21 cellular contexts compared by ENCODE assay signal in the genomic region with DNA sequence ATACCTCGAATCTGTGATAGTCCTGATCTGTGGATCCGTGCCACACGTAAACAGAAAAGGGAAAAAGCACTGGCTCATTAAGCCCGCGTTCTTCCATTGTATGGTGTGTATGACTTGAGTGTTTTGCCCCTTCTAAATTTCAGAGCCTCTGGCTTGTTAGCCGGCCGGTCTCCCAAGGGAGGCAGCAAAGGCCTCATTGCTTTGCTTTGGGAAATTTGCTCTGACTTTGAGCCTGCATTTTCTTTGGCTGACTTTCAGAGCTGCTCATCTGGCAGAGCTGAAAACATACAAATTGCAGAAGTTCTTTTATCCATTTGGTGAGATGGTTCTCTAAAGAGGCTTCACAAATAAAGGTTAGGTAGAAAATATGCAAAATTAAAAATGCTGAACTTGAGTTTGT.
A peak's percentile ranks its signal among the peaks of the same experiment; 100 is the strongest.
DNase-seq lines count a peak whose midpoint lies in the region; ATAC-seq and TF ChIP-seq lines count a peak whose summit lies in the region.
"Had no signal": no experiment of that assay in that cellular context is flagged by ENCODE, and none has a peak within 500 bp of the region (broad histone marks: within the 10 kb centered on the region; RNA-seq: fewer than 3 reads in every experiment).

No MANE protein-coding gene starts in this region.

- H3K27me3 ChIP-seq in A673 (replicated peaks; ENCODE audit: insufficient read depth, low read depth, low read length, poor library complexity) (no peaks in the 10 kb centered on the region), left lung (no peaks in the 10 kb centered on the region)
- H3K27me3 ChIP-seq: dorsolateral prefrontal cortex, foreskin keratinocyte, tibial nerve had no signal

- no peak overlapping the region for H3K27ac ChIP-seq in A673 (ENCODE audit: low read depth, low read length, poor library complexity, severe bottlenecking)
- H3K27ac ChIP-seq in left lung: peak overlapping the region in 1 of 2 donors; percentile 16
- H3K27ac ChIP-seq: dorsolateral prefrontal cortex, foreskin keratinocyte had no signal

- H3K27ac Mint-ChIP-seq in nephron: peak overlapping the region; percentile 87 to 93 (median 88)
- no peak overlapping the region for H3K27ac Mint-ChIP-seq in T-helper 2 cell treated with Interferon-gamma antibody and Interleukin-4, amounts not matched to agents 5 μg/mL and 100 μg/mL, for 36 hours

- POLR2A ChIA-PET in A673 (lab: Charles Lee; ENCODE audit: low non-redundant PET): no interaction called here

- TF ChIP-seq CTCF in A673 (conservative IDR thresholded peaks at IDR 0.05; ENCODE audit: low read depth, low read length) (no peak), fibroblast of the aortic adventitia (IDR thresholded peaks at IDR 0.05; ENCODE audit: insufficient read depth, low read length) (peak; percentile 11), nephron (IDR thresholded peaks at IDR 0.05; ENCODE audit: unreplicated experiment in 3 of 3) (no peak), left lung (IDR thresholded peaks at IDR 0.05) (no peak)

- DNase-seq in A673 (ENCODE audit: low spot score): peak; percentile 12
- peak; percentile 56 for DNase-seq in LHCN-M2 (ENCODE audit: low read depth)
- peak; percentile 78 for DNase-seq in fibroblast of the aortic adventitia (ENCODE audit: low read depth)
- DNase-seq in left lung: no peak
- no peak for DNase-seq in NCI-H1930 (lab: John Stamatoyannopoulos, UW)
- no peak for DNase-seq in T-helper 2 cell treated with Interferon-gamma antibody and Interleukin-4, amounts not matched to agents 5 μg/mL and 100 μg/mL, for 36 hours (ENCODE audit: low spot score)
- DNase-seq: activated effector memory CD4-positive, alpha-beta T cell treated with Interleukin-2 at 50 U/mL for 16 hours; aorta; dorsolateral prefrontal cortex; foreskin keratinocyte; mucosa of descending colon; NCI-H1694 treated with DMSO at 0.1 percent for 48 hours; NCI-H524 treated with DMSO at 0.1 percent for 48 hours; OCI-M1; posterior cingulate gyrus; stimulated activated CD4-positive, alpha-beta T cell treated with anti-CD3 and anti-CD28 coated beads, Interleukin-2, amount 100 ng/mL, for 48 hours; stimulated activated CD8-positive, alpha-beta memory T cell treated with anti-CD3 and anti-CD28 coated beads, Interleukin-4, amount 100 ng/mL, for 48 hours; SW 1271 had no signal

- no peaks in the 10 kb centered on the region for H3K27me3 Mint-ChIP-seq in nephron (ENCODE audit: low read depth)
- H3K27me3 Mint-ChIP-seq in T-helper 2 cell treated with Interferon-gamma antibody and Interleukin-4, amounts not matched to agents 5 μg/mL and 100 μg/mL, for 36 hours (ENCODE audit: low read depth): no peaks in the 10 kb centered on the region

- ATAC-seq in left lung (no peak), HG02981 (IDR thresholded peaks at IDR 0.05; ENCODE audit: unreplicated experiment) (no peak)
- ATAC-seq: foreskin keratinocyte, mucosa of descending colon had no signal

- peaks cover 4% of the 10 kb centered on the region for H3K9me3 Mint-ChIP-seq in nephron
- H3K9me3 Mint-ChIP-seq in T-helper 2 cell treated with Interferon-gamma antibody and Interleukin-4, amounts not matched to agents 5 μg/mL and 100 μg/mL, for 36 hours: no peaks in the 10 kb centered on the region

- H3K4me3 ChIP-seq in A673 (ENCODE audit: low read depth, low read length, poor library complexity, severe bottlenecking): no peak overlapping the region
- H3K4me3 ChIP-seq in fibroblast of the aortic adventitia (ENCODE audit: low read depth, low read length): no peak overlapping the region
- H3K4me3 ChIP-seq in left lung: no peak overlapping the region
- H3K4me3 ChIP-seq: dorsolateral prefrontal cortex, mucosa of descending colon, tibial nerve had no signal

- no peaks in the 10 kb centered on the region for H3K9me3 ChIP-seq in A673 (ENCODE audit: low read depth, low read length, poor library complexity, severe bottlenecking)
- H3K9me3 ChIP-seq in left lung: no peaks in the 10 kb centered on the region
- H3K9me3 ChIP-seq: mucosa of descending colon, tibial nerve had no signal

- intact Hi-C loops in A673 (cut with micrococcal nuclease; ENCODE audit: unreplicated experiment) (no loop called here), left lung (cut with DNase I) (no loop called here)

- H3K4me1 ChIP-seq in A673 (ENCODE audit: insufficient read depth, low read length, poor library complexity, severe bottlenecking): peaks cover 17% of the 10 kb centered on the region
- H3K4me1 ChIP-seq in left lung: peaks cover 0 to 33% of the 10 kb centered on the region in 2 donors
- H3K4me1 ChIP-seq: foreskin keratinocyte had no signal

- no peaks in the 10 kb centered on the region for H3K36me3 ChIP-seq in A673 (ENCODE audit: insufficient read depth, low read length, poor library complexity, severe bottlenecking)
- peaks cover 0 to 6% of the 10 kb centered on the region in 2 donors for H3K36me3 ChIP-seq in left lung
- H3K36me3 ChIP-seq: tibial nerve had no signal

- H3K36me3 Mint-ChIP-seq in nephron (ENCODE audit: low read depth): peaks cover 3% of the 10 kb centered on the region
- H3K36me3 Mint-ChIP-seq in T-helper 2 cell treated with Interferon-gamma antibody and Interleukin-4, amounts not matched to agents 5 μg/mL and 100 μg/mL, for 36 hours (ENCODE audit: low read depth): peaks cover 38% of the 10 kb centered on the region

- peaks cover 53% of the 10 kb centered on the region for H3K4me1 Mint-ChIP-seq in nephron
- H3K4me1 Mint-ChIP-seq in T-helper 2 cell treated with Interferon-gamma antibody and Interleukin-4, amounts not matched to agents 5 μg/mL and 100 μg/mL, for 36 hours (ENCODE audit: low read depth): peaks cover 21% of the 10 kb centered on the region

- CTCF ChIA-PET in A673 (lab: Charles Lee): no interaction called here

- BruUV-seq in A673 (replicated peaks; lab: Mats Ljungman, UMichigan): no TSS peak

- peak overlapping the region in 1 of 3 experiments; percentile 30 for H3K4me3 Mint-ChIP-seq in nephron
- no peak overlapping the region for H3K4me3 Mint-ChIP-seq in T-helper 2 cell treated with Interferon-gamma antibody and Interleukin-4, amounts not matched to agents 5 μg/mL and 100 μg/mL, for 36 hours

Comparison
In these comparisons a context has a peak if more than half of its experiments do, and no peak if none do; other contexts are left out.
1. DNase-seq: peak in A673 (single experiment), LHCN-M2 (single experiment) and fibroblast of the aortic adventitia (single experiment); none in left lung (0 of 2), NCI-H1930 (0 of 2) and T-helper 2 cell treated with Interferon-gamma antibody and Interleukin-4, amounts not matched to agents 5 μg/mL and 100 μg/mL, for 36 hours (single experiment).